26 cellular contexts compared by ENCODE assay signal in genomic region chr1:169305948-169306347, GRCh38.
"Had no signal": no experiment of that assay in that cellular context is flagged by ENCODE, and none has a peak within 500 bp of the region (broad histone marks: within the 10 kb centered on the region; RNA-seq: fewer than 3 reads in every experiment).

No MANE protein-coding gene starts in this region.

- H3K36me3 Mint-ChIP-seq: stimulated activated effector memory CD8-positive, alpha-beta T cell treated with anti-CD3 and anti-CD28 coated beads, Interleukin-12 subunit alpha, Interleukin-12 subunit beta, amount 100 ng/mL, for 72 hours had no signal

- H3K4me1 Mint-ChIP-seq: mesothelial cell of epicardium; stimulated activated effector memory CD8-positive, alpha-beta T cell treated with anti-CD3 and anti-CD28 coated beads, Interleukin-12 subunit alpha, Interleukin-12 subunit beta, amount 100 ng/mL, for 72 hours had no signal

- H3K27ac ChIP-seq: colonic mucosa, esophagus squamous epithelium, prostate gland, sigmoid colon, testis, tibial artery, upper lobe of left lung had no signal

- ATAC-seq: left lobe of liver; mucosa of descending colon; right cardiac atrium; stimulated activated effector memory CD8-positive, alpha-beta T cell treated with anti-CD3 and anti-CD28 coated beads, Interleukin-12 subunit alpha, Interleukin-12 subunit beta, amount 100 ng/mL, for 72 hours; stimulated activated naive CD8-positive, alpha-beta T cell treated with anti-CD3 and anti-CD28 coated beads, Interleukin-15, Interleukin-2, amounts not matched to agents 100 U/mL and 50 U/mL, for 24 hours had no signal

- H3K4me1 ChIP-seq: colonic mucosa, esophagus squamous epithelium, prostate gland, sigmoid colon, testis, upper lobe of left lung had no signal

- DNase-seq: colonic mucosa; dermis blood vessel endothelial cell; effector memory CD4-positive, alpha-beta T cell; erythroblast; esophagus squamous epithelium; foreskin melanocyte; kidney; mesenchymal stem cell; mucosa of descending colon; naive B cell; nucleus accumbens; right cardiac atrium; sigmoid colon; stimulated activated CD4-positive, alpha-beta T cell treated with anti-CD3 and anti-CD28 coated beads, Interleukin-2, amount 100 ng/mL, for 24 hours; stimulated activated CD4-positive, alpha-beta T cell treated with anti-CD3 and anti-CD28 coated beads, Interleukin-4, amount 100 ng/mL, for 24 hours; stimulated activated naive CD8-positive, alpha-beta T cell treated with anti-CD3 and anti-CD28 coated beads, Interleukin-15, Interleukin-2, amounts not matched to agents 100 U/mL and 50 U/mL, for 24 hours; substantia nigra; testis; tibial artery; upper lobe of left lung had no signal

- H3K27me3 Mint-ChIP-seq: naive B cell had no signal

- H3K9me3 ChIP-seq: colonic mucosa, esophagus squamous epithelium, mucosa of descending colon, prostate gland, sigmoid colon, testis, tibial artery, upper lobe of left lung had no signal

- H3K4me3 Mint-ChIP-seq: mesothelial cell of epicardium; naive B cell; nephron; stimulated activated effector memory CD8-positive, alpha-beta T cell treated with anti-CD3 and anti-CD28 coated beads, Interleukin-12 subunit alpha, Interleukin-12 subunit beta, amount 100 ng/mL, for 72 hours had no signal

- H3K4me3 ChIP-seq: colonic mucosa, esophagus squamous epithelium, lung, mucosa of descending colon, prostate gland, sigmoid colon, testis, tibial artery, upper lobe of left lung had no signal

- H3K27ac Mint-ChIP-seq: mesothelial cell of epicardium; nephron; stimulated activated effector memory CD8-positive, alpha-beta T cell treated with anti-CD3 and anti-CD28 coated beads, Interleukin-12 subunit alpha, Interleukin-12 subunit beta, amount 100 ng/mL, for 72 hours had no signal

- H3K9me3 Mint-ChIP-seq: nephron; stimulated activated effector memory CD8-positive, alpha-beta T cell treated with anti-CD3 and anti-CD28 coated beads, Interleukin-12 subunit alpha, Interleukin-12 subunit beta, amount 100 ng/mL, for 72 hours had no signal

- H3K36me3 ChIP-seq: colonic mucosa, prostate gland had no signal

- H3K27me3 ChIP-seq: colonic mucosa, esophagus squamous epithelium, sigmoid colon, testis, tibial artery, upper lobe of left lung had no signal
